Comparison of ENCODE assay signal across 9 cellular contexts in genomic region chr1:181100015-181100905, GRCh38. TPM values are rescaled to one million over a fixed set of nuclear protein-coding genes. Genes with fewer than 3 reads are reported as not detected.
DNase-seq lines count a peak whose midpoint lies in the region; ATAC-seq and TF ChIP-seq lines count a peak whose summit lies in the region.
"Had no signal": no experiment of that assay in that cellular context is flagged by ENCODE, and none has a peak within 500 bp of the region (broad histone marks: within the 10 kb centered on the region; RNA-seq: fewer than 3 reads in every experiment).

No MANE protein-coding gene starts in this region.

- H3K4me1 ChIP-seq in aorta (ENCODE audit: control insufficient read depth in 1 of 2, insufficient read depth in 2 of 2, low read length in 2 of 2): peaks cover 0 to 5% of the 10 kb centered on the region in 2 donors

- H3K36me3 Mint-ChIP-seq in activated naive CD8-positive, alpha-beta T cell: peaks cover under 1% of the 10 kb centered on the region
- H3K36me3 Mint-ChIP-seq in neural crest cell (ENCODE audit: low read depth): no peaks in the 10 kb centered on the region

- H3K9me3 Mint-ChIP-seq in activated naive CD8-positive, alpha-beta T cell (ENCODE audit: low read depth): no peaks in the 10 kb centered on the region
- peaks cover 4% of the 10 kb centered on the region for H3K9me3 Mint-ChIP-seq in neural crest cell

- in situ Hi-C loops in KBM-7 (cut with MboI; ENCODE audit: low pct_unique_long_range_greater_than_20kb, low sequenced_read_pairs): no loop called here

- peak overlapping the region; percentile 75 for H3K4me3 Mint-ChIP-seq in activated naive CD8-positive, alpha-beta T cell
- peak overlapping the region; percentile 72 for H3K4me3 Mint-ChIP-seq in neural crest cell

- peak overlapping the region; percentile 93 for H3K27ac Mint-ChIP-seq in activated naive CD8-positive, alpha-beta T cell
- H3K27ac Mint-ChIP-seq in neural crest cell (ENCODE audit: unreplicated experiment): no peak overlapping the region

- TF ChIP-seq CTCF in neural crest cell (conservative IDR thresholded peaks at IDR 0.05): no peak

- H3K27ac ChIP-seq in aorta (ENCODE audit: low read depth in 1 of 2, low read length in 2 of 2): no peak overlapping the region
- H3K27ac ChIP-seq: pancreas had no signal

- peaks cover 74% of the 10 kb centered on the region for H3K4me1 Mint-ChIP-seq in activated naive CD8-positive, alpha-beta T cell (ENCODE audit: low read depth)
- H3K4me1 Mint-ChIP-seq in neural crest cell: peaks cover 71% of the 10 kb centered on the region

- no peaks in the 10 kb centered on the region for H3K9me3 ChIP-seq in aorta (ENCODE audit: control insufficient read depth, low read length)
- H3K9me3 ChIP-seq: pancreas had no signal

- DNase-seq in ELF-1 (ENCODE audit: low read depth, low spot score) (peak; percentile 63), KBM-7 (peak; percentile 24), neural crest cell (ENCODE audit: low read depth, low spot score) (no peak), NCI-H524 (lab: John Stamatoyannopoulos, UW) (no peak), aorta (no peak), iPS-NIHi7 (ENCODE audit: extremely low spot score) (no peak)
- DNase-seq: pancreas had no signal

- no peaks in the 10 kb centered on the region for H3K27me3 ChIP-seq in aorta (ENCODE audit: control insufficient read depth in 1 of 2, insufficient read depth in 2 of 2, low read length in 1 of 2)
- H3K27me3 ChIP-seq: pancreas had no signal

- no peak for ATAC-seq in HG03460 (IDR thresholded peaks at IDR 0.05; ENCODE audit: unreplicated experiment)
- ATAC-seq in aorta (ENCODE audit: low FRiP score): no peak
- ATAC-seq: pancreas had no signal

- 72 to 80% methylated on average over 10 of the region's 10 CpGs for WGBS in aorta, 2 donors

- no peaks in the 10 kb centered on the region for H3K36me3 ChIP-seq in aorta (ENCODE audit: control insufficient read depth in 1 of 2, insufficient read depth in 2 of 2, low read length in 1 of 2)
- H3K36me3 ChIP-seq: pancreas had no signal

- no peak overlapping the region for H3K4me3 ChIP-seq in aorta (ENCODE audit: low read length in 2 of 2)
- H3K4me3 ChIP-seq: pancreas had no signal

- intact Hi-C loops in aorta (cut with DNase I): no loop called here

- no peaks in the 10 kb centered on the region for H3K27me3 Mint-ChIP-seq in activated naive CD8-positive, alpha-beta T cell
- peaks cover 16% of the 10 kb centered on the region for H3K27me3 Mint-ChIP-seq in neural crest cell (ENCODE audit: low read depth)

RNA-seq across cellular contexts. Expression of gene IER5, which starts 11.8 kb away (rescaled TPM):
- total RNA-seq in neural crest cell (7.5 and 7.7 TPM in 2 replicates), aorta (10 to 100 TPM; 11.4 to 42.2 TPM)
- 10 to 100 TPM in 1 of 2 donors, 1 to 10 TPM in 1; 7.4 to 11.5 TPM for polyA plus RNA-seq in aorta

Comparison
In these comparisons a context has a peak if more than half of its experiments do, and no peak if none do; other contexts are left out.
1. DNase-seq: peak in ELF-1 (single experiment) and KBM-7 (single experiment); none in neural crest cell (single experiment), NCI-H524 (0 of 2), aorta (0 of 2) and iPS-NIHi7 (single experiment).